Comparison of ENCODE assay signal across 8 cellular contexts in the genomic region with DNA sequence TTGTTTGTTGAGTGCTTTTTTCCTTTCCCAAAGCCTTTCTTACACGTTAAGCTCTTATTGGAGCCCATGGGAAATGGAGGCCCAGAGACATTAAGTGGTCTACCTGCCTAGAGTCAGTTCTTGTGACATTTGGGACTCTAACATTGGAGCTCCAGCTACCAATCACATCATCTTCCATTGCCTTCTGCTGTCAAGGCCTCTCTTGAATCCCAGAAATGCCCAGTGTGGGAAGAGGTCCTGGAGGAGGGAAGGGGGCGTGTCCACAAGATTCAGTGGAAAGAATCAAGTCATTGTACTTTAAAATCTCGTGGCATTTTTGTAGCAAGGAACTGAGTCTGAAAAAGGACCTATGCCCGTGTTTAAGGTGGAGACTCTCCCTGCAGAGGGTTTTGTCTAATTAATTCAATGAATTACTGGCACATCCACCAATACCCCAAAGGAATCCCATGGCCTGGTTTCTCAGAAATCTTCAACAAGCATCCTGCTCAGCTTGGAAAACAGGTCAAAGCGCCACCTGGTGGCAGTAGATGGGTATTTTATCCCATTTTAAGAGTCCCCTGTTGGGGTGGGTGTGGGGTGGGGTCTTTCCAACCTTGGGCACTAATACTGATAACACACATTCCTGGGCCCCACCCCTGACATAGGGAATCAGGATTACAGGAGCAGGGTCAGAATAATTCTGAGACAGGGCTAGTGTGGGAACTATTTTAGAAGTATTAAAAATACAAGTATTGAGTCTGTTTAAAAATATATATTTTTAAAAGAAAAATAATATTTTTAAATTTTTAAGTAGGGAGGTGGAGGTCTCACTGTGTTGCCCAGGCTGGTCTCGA.
DNase-seq lines count a peak whose midpoint lies in the region; ATAC-seq and TF ChIP-seq lines count a peak whose summit lies in the region.

No MANE protein-coding gene starts in this region.

- no peak overlapping the region for H3K4me2 ChIP-seq in DND-41 (ENCODE audit: insufficient read depth, low read length)

- DNase-seq in DND-41, result peak; percentile 68
- DNase-seq in KBM-7, result peak; percentile 60
- DNase-seq in T-helper 1 cell, result peak in 4 of 5 donors; percentile 34 to 56 (median 48)
- DNase-seq in anterior cingulate cortex (lab: John Stamatoyannopoulos, UW), result peak in 44 of 58 donors; percentile 8 to 74 (median 40)
- DNase-seq in hippocampal formation (lab: John Stamatoyannopoulos, UW), result peak; percentile 43 to 50
- DNase-seq in smooth muscle cell of the brain vasculature (ENCODE audit: low read depth, low spot score), result peak; percentile 55

- no peak overlapping the region for H3K9ac ChIP-seq in DND-41 (ENCODE audit: low read depth, low read length)

- no peak overlapping the region for H3K27ac ChIP-seq in DND-41 (ENCODE audit: low read length)

- no peak overlapping the region for H2AFZ ChIP-seq in DND-41 (ENCODE audit: low read depth, low read length)

- H3K27me3 ChIP-seq in DND-41 (ENCODE audit: insufficient read depth, low read length, poor library complexity), result no peaks in the 10 kb centered on the region

- H4K20me1 ChIP-seq in DND-41 (ENCODE audit: insufficient read depth, low read length), result no peaks in the 10 kb centered on the region

- no peaks in the 10 kb centered on the region for H3K79me2 ChIP-seq in DND-41 (ENCODE audit: insufficient read depth, low read length)

- in situ Hi-C loops in KBM-7 (cut with MboI; ENCODE audit: low pct_unique_long_range_greater_than_20kb, low sequenced_read_pairs), result loop anchor here (25.0 kb wide), 1 partner anchor 246 kb away; no protein-coding TSS in a partner anchor

- no peaks in the 10 kb centered on the region for H3K36me3 ChIP-seq in DND-41 (ENCODE audit: insufficient read depth, low read length)

- ATAC-seq in DND-41 (ENCODE audit: insufficient read depth, low read depth) (peak; percentile 85), HG03520 (IDR thresholded peaks at IDR 0.05; ENCODE audit: unreplicated experiment) (no peak), HG02981 (IDR thresholded peaks at IDR 0.05; ENCODE audit: unreplicated experiment) (no peak)

- peak; percentile 75 for TF ChIP-seq CTCF in DND-41 (IDR thresholded peaks at IDR 0.05; ENCODE audit: borderline replicate concordance, extremely low read depth, low read length, poor library complexity, severe bottlenecking)

- H3K4me3 ChIP-seq in DND-41 (ENCODE audit: low read depth in 1 of 2, low read length in 2 of 2), result no peak overlapping the region

- H3K9me3 ChIP-seq in DND-41 (ENCODE audit: insufficient read depth, low read length, severe bottlenecking), result no peaks in the 10 kb centered on the region

- no peaks in the 10 kb centered on the region for H3K4me1 ChIP-seq in DND-41 (ENCODE audit: insufficient read depth, low read length)
